ENCODE assay signal across 10 cellular contexts in genomic region chr10:59626523-59626869, GRCh38.
DNase-seq lines count a peak whose midpoint lies in the region; ATAC-seq and TF ChIP-seq lines count a peak whose summit lies in the region.
"Had no signal": no experiment of that assay in that cellular context is flagged by ENCODE, and none has a peak within 500 bp of the region (broad histone marks: within the 10 kb centered on the region; RNA-seq: fewer than 3 reads in every experiment).

No MANE protein-coding gene starts in this region.

- in situ Hi-C loops in G401 (cut with HindIII; ENCODE audit: low sequenced_read_pairs) = no loop called here
- in situ Hi-C loops in IMR-90 (cut with MboI; ENCODE audit: low sequenced_read_pairs) = loop anchor here (10.0 to 25.0 kb wide), 5 partner anchors 208 to 811 kb away; no protein-coding TSS in a partner anchor

- no peak overlapping the region for H3K9ac ChIP-seq in IMR-90 (ENCODE audit: low read depth, low read length)

- no peaks in the 10 kb centered on the region for H3K36me3 ChIP-seq in IMR-90 (ENCODE audit: control insufficient read depth, insufficient read depth, low read length)
- H3K36me3 ChIP-seq: neutrophil, spleen had no signal

- no peaks in the 10 kb centered on the region for H3K79me1 ChIP-seq in IMR-90 (ENCODE audit: low read depth in 1 of 2, low read length in 2 of 2)

- no peak for TF ChIP-seq POLR2A in IMR-90 (IDR thresholded peaks at IDR 0.05; ENCODE audit: low read depth, low read length)

- no peaks in the 10 kb centered on the region for H3K9me3 ChIP-seq in IMR-90 (ENCODE audit: control insufficient read depth, insufficient read depth, low read length)
- H3K9me3 ChIP-seq: mucosa of descending colon, neutrophil, spleen had no signal

- no peak overlapping the region for H3K4me3 ChIP-seq in IMR-90 (ENCODE audit: insufficient read depth, low read depth, low read length)
- H3K4me3 ChIP-seq: mucosa of descending colon, spleen had no signal

- no peak overlapping the region for H3K23ac ChIP-seq in IMR-90 (ENCODE audit: low read depth, low read length)

- H3K9me1 ChIP-seq in IMR-90 (ENCODE audit: insufficient read depth, low read length) = no peaks in the 10 kb centered on the region

- no peak overlapping the region for H2AK5ac ChIP-seq in IMR-90 (ENCODE audit: low read depth, low read length)

- no TSS peak for BruUV-seq in IMR-90 (replicated peaks; lab: Mats Ljungman, UMichigan)

- TF ChIP-seq CTCF in IMR-90 (conservative IDR thresholded peaks at IDR 0.05; ENCODE audit: low read depth, low read length) = no peak

- no peak overlapping the region for H2BK15ac ChIP-seq in IMR-90 (ENCODE audit: low read depth, low read length)

- H3K18ac ChIP-seq in IMR-90 (ENCODE audit: low read depth, low read length) = no peak overlapping the region

- dilution Hi-C loops in IMR-90 (cut with HindIII; ENCODE audit: low sequenced_read_pairs, unreplicated experiment) = no loop called here

- H4K91ac ChIP-seq in IMR-90 (ENCODE audit: insufficient read depth, low read depth, low read length) = no peak overlapping the region

- no peak overlapping the region for H2BK5ac ChIP-seq in IMR-90 (ENCODE audit: low read depth, low read length, poor library complexity, severe bottlenecking)

- H3K27me3 ChIP-seq in IMR-90 (ENCODE audit: control insufficient read depth, insufficient read depth, low read length) (peaks cover 8% of the 10 kb centered on the region), layer of hippocampus (ENCODE audit: control insufficient read depth, insufficient read depth, low read length) (no peaks in the 10 kb centered on the region)
- H3K27me3 ChIP-seq: neutrophil, spleen had no signal

- no peak overlapping the region for H2AK9ac ChIP-seq in IMR-90 (replicated peaks; ENCODE audit: low read depth, low read length, poor library complexity)

- no peaks in the 10 kb centered on the region for H4K20me1 ChIP-seq in IMR-90 (ENCODE audit: insufficient read depth, low read length)

- H3K4ac ChIP-seq in IMR-90 (ENCODE audit: low read depth, low read length) = no peak overlapping the region

- no peak overlapping the region for H3K56ac ChIP-seq in IMR-90 (ENCODE audit: extremely low read depth, insufficient read depth, low read length)

- POLR2A ChIA-PET in IMR-90 (lab: Charles Lee; ENCODE audit: unreplicated experiment) = no interaction called here

- H3K4me1 ChIP-seq in IMR-90 (ENCODE audit: control insufficient read depth, insufficient read depth, low read length) = no peaks in the 10 kb centered on the region

- H3K27ac ChIP-seq in IMR-90 (ENCODE audit: insufficient read depth, low read length) (no peak overlapping the region), layer of hippocampus (ENCODE audit: low read depth, low read length) (peak overlapping the region; percentile 10)
- H3K27ac ChIP-seq: neutrophil, spleen had no signal

- DNase-seq in G401 (ENCODE audit: low spot score) = peak; percentile 56
- DNase-seq in IMR-90 = no peak
- peak; percentile 33 for DNase-seq in SW480 (ENCODE audit: low spot score)
- DNase-seq in stimulated activated CD4-positive, alpha-beta T cell treated with anti-CD3 and anti-CD28 coated beads, Interleukin-2, amount 100 ng/mL, for 24 hours = no peak
- DNase-seq in cardiac septum (ENCODE audit: low spot score) = no peak
- DNase-seq: spleen had no signal

- H3K4me2 ChIP-seq in IMR-90 (ENCODE audit: low read depth, low read length) = no peak overlapping the region

- ATAC-seq in IMR-90 (ENCODE audit: low read depth) (no peak), GM21825 (IDR thresholded peaks at IDR 0.05; ENCODE audit: unreplicated experiment) (no peak)

- no peak for TF ChIP-seq RAD21 in IMR-90 (IDR thresholded peaks at IDR 0.05; ENCODE audit: low read length)

- WGBS in IMR-90 (ENCODE audit: extremely low coverage in 2 of 2, insufficient read length in 1 of 2), 2 experiments = no CpG with 5 or more reads among the region's 3 CpGs

- no peak overlapping the region for H4K8ac ChIP-seq in IMR-90 (ENCODE audit: low read depth in 2 of 2, low read length in 2 of 2)

- intact Hi-C loops in IMR-90 (cut with micrococcal nuclease) (loop anchor here (1.0 to 5.0 kb wide), 9 partner anchors 183 to 808 kb away; partner anchors contain the start of gene CCDC6), cardiac septum (cut with DNase I) (loop anchor here (2.0 to 5.0 kb wide), 3 partner anchors 182 to 406 kb away; partner anchors contain the start of gene CCDC6)

- H4K5ac ChIP-seq in IMR-90 (ENCODE audit: low read depth, low read length) = no peak overlapping the region

- H2BK20ac ChIP-seq in IMR-90 (ENCODE audit: low read depth, low read length) = no peak overlapping the region

- H2BK120ac ChIP-seq in IMR-90 (ENCODE audit: low read depth, low read length) = no peak overlapping the region

- H2AFZ ChIP-seq in IMR-90 (replicated peaks; ENCODE audit: low read length, poor library complexity) = no peak overlapping the region

- CTCF ChIA-PET in IMR-90 (lab: Yijun Ruan, JAX) = interaction anchor here (0.5 to 1.3 kb wide), 6 partner anchors 13 to 421 kb away, joined by 3 to 4 read pairs (median 3); no protein-coding TSS in a partner anchor

- no peak overlapping the region for H3K14ac ChIP-seq in IMR-90 (replicated peaks; ENCODE audit: low read depth, low read length)

TF ChIP-seq in IMR-90, 13 proteins besides CTCF, POLR2A, EP300 and RAD21:
- TF ChIP-seq NFE2L2 (IDR thresholded peaks at IDR 0.05; ENCODE audit: low read depth, low read length) = no peak
- peak; percentile 20; the same call in 1 of the 2 replicates for TF ChIP-seq CEBPB (IDR thresholded peaks at IDR 0.05; ENCODE audit: low read depth, low read length)

Comparison
In these comparisons a context has a peak if more than half of its experiments do, and no peak if none do; other contexts are left out.
1. DNase-seq: peak in G401 (single experiment) and SW480 (single experiment); none in IMR-90 (single experiment), stimulated activated CD4-positive, alpha-beta T cell treated with anti-CD3 and anti-CD28 coated beads, Interleukin-2, amount 100 ng/mL, for 24 hours (0 of 2) and cardiac septum (single experiment).